15 cellular contexts compared by ENCODE assay signal in genomic region chr4:2807571-2807970, GRCh38. TPM values are rescaled to one million over a fixed set of nuclear protein-coding genes. Genes with fewer than 3 reads are reported as not detected.
DNase-seq lines count a peak whose midpoint lies in the region; ATAC-seq, FAIRE-seq and TF ChIP-seq lines count a peak whose summit lies in the region.
"Had no signal": no experiment of that assay in that cellular context is flagged by ENCODE, and none has a peak within 500 bp of the region (broad histone marks: within the 10 kb centered on the region; RNA-seq: fewer than 3 reads in every experiment).

No MANE protein-coding gene starts in this region.

- CTCF ChIA-PET in RWPE1 (lab: Yijun Ruan, JAX): interaction anchor here (0.6 kb wide), 1 partner anchor 43 kb away, joined by 3 read pairs; no protein-coding TSS in a partner anchor
- CTCF ChIA-PET in activated CD4-positive, alpha-beta T cell treated with anti-CD3 and anti-CD28 coated beads for 36 hours (lab: Charles Lee): no interaction called here

- no peaks in the 10 kb centered on the region for H3K27me3 ChIP-seq in BLaER1 treated with 17β-estradiol and CSF1 and Interleukin-3, amounts not matched to agents 10 nM and 100 nM

- ATAC-seq in stimulated activated naive B cell treated with anti-CD40 and anti-IgM and Interleukin-4, amounts not matched to agents 10 μg/mL and 1 μg/mL and 100 μg/mL, for 72 hours (replicated peaks): no peak
- no peak for ATAC-seq in activated CD4-positive, alpha-beta T cell treated with anti-CD3 and anti-CD28 coated beads for 36 hours
- no peak for ATAC-seq in HG02798 (IDR thresholded peaks at IDR 0.05; ENCODE audit: poor library complexity, unreplicated experiment)
- ATAC-seq: activated T-cell treated with anti-CD3 and anti-CD28 coated beads, Interleukin-2, amount 50 U/mL, for 4 hours; CD8-positive, alpha-beta T cell; T-cell had no signal

- intact Hi-C loops in kidney (cut with DNase I): no loop called here
- intact Hi-C loops in activated CD4-positive, alpha-beta T cell treated with anti-CD3 and anti-CD28 coated beads for 36 hours (cut with DNase I, micrococcal nuclease): no loop called here

- peaks cover 11 to 24% of the 10 kb centered on the region in 2 donors for H3K36me3 Mint-ChIP-seq in stimulated activated naive B cell treated with anti-CD40 and anti-IgM and Interleukin-4, amounts not matched to agents 10 μg/mL and 1 μg/mL and 100 μg/mL, for 72 hours
- H3K36me3 Mint-ChIP-seq in activated CD4-positive, alpha-beta T cell treated with anti-CD3 and anti-CD28 coated beads for 36 hours (ENCODE audit: low read depth): peaks cover 6% of the 10 kb centered on the region
- H3K36me3 Mint-ChIP-seq: T-cell had no signal

- peak overlapping the region in 8 of 11 experiments; percentile 12 to 77 (median 70); a peak in 10 of 22 replicates for H3K9ac ChIP-seq in BLaER1 treated with 17β-estradiol and CSF1 and Interleukin-3, amounts not matched to agents 10 nM and 100 nM
- no peak overlapping the region for H3K9ac ChIP-seq in kidney (ENCODE audit: low read length in 2 of 2)

- H3K4me1 Mint-ChIP-seq in stimulated activated naive B cell treated with anti-CD40 and anti-IgM and Interleukin-4, amounts not matched to agents 10 μg/mL and 1 μg/mL and 100 μg/mL, for 72 hours: peaks cover 70 to 90% of the 10 kb centered on the region in 2 donors
- H3K4me1 Mint-ChIP-seq in activated CD4-positive, alpha-beta T cell treated with anti-CD3 and anti-CD28 coated beads for 36 hours: peaks cover 8% of the 10 kb centered on the region
- H3K4me1 Mint-ChIP-seq: endodermal cell had no signal

- no peaks in the 10 kb centered on the region for H3K27me3 Mint-ChIP-seq in stimulated activated naive B cell treated with anti-CD40 and anti-IgM and Interleukin-4, amounts not matched to agents 10 μg/mL and 1 μg/mL and 100 μg/mL, for 72 hours
- no peaks in the 10 kb centered on the region for H3K27me3 Mint-ChIP-seq in activated CD4-positive, alpha-beta T cell treated with anti-CD3 and anti-CD28 coated beads for 36 hours
- H3K27me3 Mint-ChIP-seq: T-cell had no signal

- H3K9me3 Mint-ChIP-seq in stimulated activated naive B cell treated with anti-CD40 and anti-IgM and Interleukin-4, amounts not matched to agents 10 μg/mL and 1 μg/mL and 100 μg/mL, for 72 hours: no peaks in the 10 kb centered on the region
- no peaks in the 10 kb centered on the region for H3K9me3 Mint-ChIP-seq in activated CD4-positive, alpha-beta T cell treated with anti-CD3 and anti-CD28 coated beads for 36 hours (ENCODE audit: low read depth)
- H3K9me3 Mint-ChIP-seq: activated T-cell treated with anti-CD3 and anti-CD28 coated beads, Interleukin-2, amount 50 U/mL, for 4 hours; CD8-positive, alpha-beta T cell; endodermal cell; T-cell had no signal

- no peaks in the 10 kb centered on the region for H3K9me3 ChIP-seq in BLaER1 treated with 17β-estradiol and CSF1 and Interleukin-3, amounts not matched to agents 10 nM and 100 nM (replicated peaks in 1 of 11)
- H3K9me3 ChIP-seq in kidney (ENCODE audit: control insufficient read depth in 1 of 2, low read length in 2 of 2): no peaks in the 10 kb centered on the region

- no peak for FAIRE-seq in kidney (lab: Jason Lieb, UNC)

- peak overlapping the region in 1 of 2 donors; percentile 14 for H3K4me3 Mint-ChIP-seq in stimulated activated naive B cell treated with anti-CD40 and anti-IgM and Interleukin-4, amounts not matched to agents 10 μg/mL and 1 μg/mL and 100 μg/mL, for 72 hours
- H3K4me3 Mint-ChIP-seq in activated CD4-positive, alpha-beta T cell treated with anti-CD3 and anti-CD28 coated beads for 36 hours: no peak overlapping the region
- H3K4me3 Mint-ChIP-seq: activated T-cell treated with anti-CD3 and anti-CD28 coated beads, Interleukin-2, amount 50 U/mL, for 4 hours; CD8-positive, alpha-beta T cell; endodermal cell; T-cell had no signal

- H3K4me3 ChIP-seq in BLaER1 treated with 17β-estradiol and CSF1 and Interleukin-3, amounts not matched to agents 10 nM and 100 nM: no peak overlapping the region
- no peak overlapping the region for H3K4me3 ChIP-seq in kidney (ENCODE audit: low read length in 2 of 2)

- H3K27ac ChIP-seq in BLaER1 treated with 17β-estradiol and CSF1 and Interleukin-3, amounts not matched to agents 10 nM and 100 nM: peak overlapping the region in 4 of 11 experiments; percentile 80 to 87 (median 84); a peak in 6 of 22 replicates
- peak overlapping the region; percentile 90 for H3K27ac ChIP-seq in RWPE1
- no peak overlapping the region for H3K27ac ChIP-seq in kidney (ENCODE audit: low read depth in 2 of 2, low read length in 2 of 2)

- peak overlapping the region; percentile 92 for H3K27ac Mint-ChIP-seq in stimulated activated naive B cell treated with anti-CD40 and anti-IgM and Interleukin-4, amounts not matched to agents 10 μg/mL and 1 μg/mL and 100 μg/mL, for 72 hours
- H3K27ac Mint-ChIP-seq in activated CD4-positive, alpha-beta T cell treated with anti-CD3 and anti-CD28 coated beads for 36 hours: no peak overlapping the region
- H3K27ac Mint-ChIP-seq: CD8-positive, alpha-beta T cell; T-cell had no signal

- peaks cover 88 to 95% (median 93%) of the 10 kb centered on the region in 10 experiments for H3K4me1 ChIP-seq in BLaER1 treated with 17β-estradiol and CSF1 and Interleukin-3, amounts not matched to agents 10 nM and 100 nM
- H3K4me1 ChIP-seq in kidney (ENCODE audit: control insufficient read depth in 1 of 2, insufficient read depth in 1 of 2, low read depth in 1 of 2, low read length in 2 of 2): peaks cover 43 to 68% of the 10 kb centered on the region in 2 donors

- peaks cover 0 to 63% (median 0%) of the 10 kb centered on the region in 11 experiments; a peak in 10 of 22 replicates for H3K36me3 ChIP-seq in BLaER1 treated with 17β-estradiol and CSF1 and Interleukin-3, amounts not matched to agents 10 nM and 100 nM
- H3K36me3 ChIP-seq in kidney (ENCODE audit: control insufficient read depth in 1 of 2, insufficient read depth in 2 of 2, low read length in 2 of 2): peaks cover 0 to 2% of the 10 kb centered on the region in 2 donors

- no peak for DNase-seq in RWPE1 (ENCODE audit: low spot score)
- peak; percentile 80 for DNase-seq in kidney
- DNase-seq in stimulated activated naive B cell treated with anti-CD40 and anti-IgM and Interleukin-4, amounts not matched to agents 10 μg/mL and 1 μg/mL and 100 μg/mL, for 72 hours: no peak
- no peak for DNase-seq in activated CD4-positive, alpha-beta T cell treated with anti-CD3 and anti-CD28 coated beads for 36 hours
- DNase-seq in NCI-H510A treated with DMSO at 0.1 percent for 48 hours (lab: John Stamatoyannopoulos, UW): no peak
- DNase-seq: activated naive CD4-positive, alpha-beta T cell treated with anti-CD3 and anti-CD28 coated beads, Interleukin-2, amount 50 U/mL, for 16 hours; activated T-cell treated with anti-CD3 and anti-CD28 coated beads, Interleukin-2, amount 50 U/mL, for 4 hours; endodermal cell; NCI-H1417 treated with DMSO at 0.1 percent for 48 hours; NCI-H69; SHP77 treated with DMSO at 0.1 percent for 48 hours; T-cell had no signal

- peak overlapping the region; percentile 95 to 100 (median 98) for H3K4me2 ChIP-seq in BLaER1 treated with 17β-estradiol and CSF1 and Interleukin-3, amounts not matched to agents 10 nM and 100 nM

- POLR2A ChIA-PET in RWPE1 (lab: Yijun Ruan, JAX; ENCODE audit: low non-redundant PET): no interaction called here
- POLR2A ChIA-PET in activated CD4-positive, alpha-beta T cell treated with anti-CD3 and anti-CD28 coated beads for 36 hours (lab: Charles Lee): no interaction called here

- H4K20me1 ChIP-seq in BLaER1 treated with 17β-estradiol and CSF1 and Interleukin-3, amounts not matched to agents 10 nM and 100 nM: peaks cover 0 to 94% (median 18%) of the 10 kb centered on the region in 11 experiments; a peak in 11 of 22 replicates

- TF ChIP-seq CTCF in RWPE1 (conservative IDR thresholded peaks at IDR 0.05; ENCODE audit: low read depth): no peak
- TF ChIP-seq CTCF in kidney (IDR thresholded peaks at IDR 0.05; ENCODE audit: borderline replicate concordance, extremely low read depth, insufficient read depth): no peak

RNA-seq across cellular contexts. Expression of gene SH3BP2, which starts 14.7 kb away (rescaled TPM):
- total RNA-seq in kidney: 128 TPM
- 27.3 TPM for polyA plus RNA-seq in kidney (ENCODE audit: insufficient read depth, low read depth, low replicate concordance)
- total RNA-seq in activated CD4-positive, alpha-beta T cell treated with anti-CD3 and anti-CD28 coated beads for 36 hours: 10 to 100 TPM; 63.3 to 68.3 TPM

RNA-seq across cellular contexts. Expression of gene ADD1, which starts 36.1 kb away (rescaled TPM):
- 313 TPM for total RNA-seq in kidney
- polyA plus RNA-seq in kidney (ENCODE audit: insufficient read depth, low read depth, low replicate concordance): 232 TPM
- total RNA-seq in activated CD4-positive, alpha-beta T cell treated with anti-CD3 and anti-CD28 coated beads for 36 hours: 100 to 1,000 TPM; 196 to 206 TPM

RNA-seq across cellular contexts. Expression of gene TNIP2, which starts 51.4 kb away (rescaled TPM):
- 44.4 TPM for total RNA-seq in kidney
- 43.1 TPM for polyA plus RNA-seq in kidney (ENCODE audit: insufficient read depth, low read depth, low replicate concordance)
- total RNA-seq in activated CD4-positive, alpha-beta T cell treated with anti-CD3 and anti-CD28 coated beads for 36 hours: 10 to 100 TPM; 50.6 to 59.4 TPM

Comparison
In these comparisons a context has a peak if more than half of its experiments do, and no peak if none do; other contexts are left out.
1. H3K9ac ChIP-seq: peak in BLaER1 treated with 17β-estradiol and CSF1 and Interleukin-3, amounts not matched to agents 10 nM and 100 nM (8 of 11); none in kidney (0 of 2).